Comparison of ENCODE assay signal across 1 cellular context in the genomic region with DNA sequence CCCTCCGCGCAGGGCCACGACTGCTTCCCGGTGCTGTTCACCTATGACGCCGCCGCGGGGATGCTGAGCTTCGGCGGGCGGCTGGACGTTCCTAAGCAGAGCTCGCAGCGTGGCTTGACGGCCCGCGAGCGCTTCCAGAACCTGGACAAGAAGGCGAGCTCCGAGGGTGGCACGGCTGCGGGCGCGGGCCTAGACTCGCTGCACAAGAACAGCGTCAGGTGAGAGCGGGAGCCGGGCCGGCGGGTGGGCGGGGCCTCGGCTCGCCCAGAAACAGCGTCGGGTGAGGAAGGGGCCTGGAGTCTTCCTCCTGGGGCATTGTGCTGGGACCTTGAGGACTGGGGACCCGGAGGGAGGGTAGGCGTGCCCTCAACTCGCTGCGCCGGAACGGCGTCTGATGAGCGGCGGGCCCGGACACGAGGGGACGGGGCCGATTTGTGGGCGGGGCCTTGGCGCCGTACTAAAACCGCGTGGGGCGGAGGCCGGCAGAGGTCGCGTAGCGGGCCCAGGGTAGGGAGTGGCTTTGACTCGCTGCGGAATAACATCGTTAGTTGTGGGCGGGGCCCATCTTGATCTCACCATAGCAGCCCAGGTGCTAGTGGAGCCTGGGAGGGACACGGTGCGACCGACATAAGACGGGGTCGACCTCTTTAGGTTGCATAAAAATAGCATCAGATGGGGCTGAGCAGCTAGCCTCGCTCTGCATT.
TF ChIP-seq lines count a peak whose summit lies in the region.

No MANE protein-coding gene starts in this region.

TF ChIP-seq in K562, 482 proteins besides CTCF, POLR2A, EP300 and RAD21 (continued from another document and continues in another):
- TF ChIP-seq, protein P1, sequence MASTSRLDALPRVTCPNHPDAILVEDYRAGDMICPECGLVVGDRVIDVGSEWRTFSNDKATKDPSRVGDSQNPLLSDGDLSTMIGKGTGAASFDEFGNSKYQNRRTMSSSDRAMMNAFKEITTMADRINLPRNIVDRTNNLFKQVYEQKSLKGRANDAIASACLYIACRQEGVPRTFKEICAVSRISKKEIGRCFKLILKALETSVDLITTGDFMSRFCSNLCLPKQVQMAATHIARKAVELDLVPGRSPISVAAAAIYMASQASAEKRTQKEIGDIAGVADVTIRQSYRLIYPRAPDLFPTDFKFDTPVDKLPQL (IDR thresholded peaks at IDR 0.05; ENCODE audit: extremely low read depth, insufficient read length), result no peak
- TF ChIP-seq ZSCAN29 (IDR thresholded peaks at IDR 0.05), result no peak
- TF ChIP-seq, protein P2, sequence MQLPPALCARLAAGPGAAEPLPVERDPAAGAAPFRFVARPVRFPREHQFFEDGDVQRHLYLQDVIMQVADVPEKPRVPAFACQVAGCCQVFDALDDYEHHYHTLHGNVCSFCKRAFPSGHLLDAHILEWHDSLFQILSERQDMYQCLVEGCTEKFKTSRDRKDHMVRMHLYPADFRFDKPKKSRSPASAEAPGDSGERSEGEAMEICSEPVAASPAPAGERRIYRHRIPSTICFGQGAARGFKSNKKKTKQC (CRISPR knock-in tag; IDR thresholded peaks at IDR 0.05), result no peak
- TF ChIP-seq ZNF217 (CRISPR knock-in tag; IDR thresholded peaks at IDR 0.05), result no peak
- no peak for TF ChIP-seq TCF3 (CRISPR knock-in tag; IDR thresholded peaks at IDR 0.05)
- no peak for TF ChIP-seq SMC3 (conservative IDR thresholded peaks at IDR 0.05; ENCODE audit: insufficient read depth, low read depth, low read length)
- TF ChIP-seq, protein P3, sequence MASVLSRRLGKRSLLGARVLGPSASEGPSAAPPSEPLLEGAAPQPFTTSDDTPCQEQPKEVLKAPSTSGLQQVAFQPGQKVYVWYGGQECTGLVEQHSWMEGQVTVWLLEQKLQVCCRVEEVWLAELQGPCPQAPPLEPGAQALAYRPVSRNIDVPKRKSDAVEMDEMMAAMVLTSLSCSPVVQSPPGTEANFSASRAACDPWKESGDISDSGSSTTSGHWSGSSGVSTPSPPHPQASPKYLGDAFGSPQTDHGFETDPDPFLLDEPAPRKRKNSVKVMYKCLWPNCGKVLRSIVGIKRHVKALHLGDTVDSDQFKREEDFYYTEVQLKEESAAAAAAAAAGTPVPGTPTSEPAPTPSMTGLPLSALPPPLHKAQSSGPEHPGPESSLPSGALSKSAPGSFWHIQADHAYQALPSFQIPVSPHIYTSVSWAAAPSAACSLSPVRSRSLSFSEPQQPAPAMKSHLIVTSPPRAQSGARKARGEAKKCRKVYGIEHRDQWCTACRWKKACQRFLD (CRISPR knock-in tag; IDR thresholded peaks at IDR 0.05), result no peak
- TF ChIP-seq, protein P4, sequence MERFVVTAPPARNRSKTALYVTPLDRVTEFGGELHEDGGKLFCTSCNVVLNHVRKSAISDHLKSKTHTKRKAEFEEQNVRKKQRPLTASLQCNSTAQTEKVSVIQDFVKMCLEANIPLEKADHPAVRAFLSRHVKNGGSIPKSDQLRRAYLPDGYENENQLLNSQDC (CRISPR knock-in tag; IDR thresholded peaks at IDR 0.05), result no peak
- TF ChIP-seq RBM15 (IDR thresholded peaks at IDR 0.05; ENCODE audit: insufficient read depth, low read length), result no peak
- TF ChIP-seq CTBP1 (IDR thresholded peaks at IDR 0.05; ENCODE audit: borderline replicate concordance), result no peak
- peak; percentile 48; the same call in 1 of the 2 replicates for TF ChIP-seq POLR2AphosphoS5 (IDR thresholded peaks at IDR 0.05; ENCODE audit: control insufficient read depth, insufficient read depth, low read depth, low read length)
- peak; percentile 21; the same call in 1 of the 2 replicates for TF ChIP-seq L3MBTL2 (IDR thresholded peaks at IDR 0.05)
- no peak for TF ChIP-seq MBD2 (IDR thresholded peaks at IDR 0.05; ENCODE audit: borderline replicate concordance, low read depth)
- TF ChIP-seq NCOA6 (IDR thresholded peaks at IDR 0.05), result no peak
- no peak for TF ChIP-seq CBX5 (IDR thresholded peaks at IDR 0.05; ENCODE audit: borderline replicate concordance, low read depth)
- TF ChIP-seq SOX6 (IDR thresholded peaks at IDR 0.05), result no peak
- TF ChIP-seq DPF2 (IDR thresholded peaks at IDR 0.05), result no peak
- no peak for TF ChIP-seq NEUROD1 (IDR thresholded peaks at IDR 0.05; ENCODE audit: borderline replicate concordance, low read depth, low read length, partially characterized antibody)
- TF ChIP-seq, protein P5, sequence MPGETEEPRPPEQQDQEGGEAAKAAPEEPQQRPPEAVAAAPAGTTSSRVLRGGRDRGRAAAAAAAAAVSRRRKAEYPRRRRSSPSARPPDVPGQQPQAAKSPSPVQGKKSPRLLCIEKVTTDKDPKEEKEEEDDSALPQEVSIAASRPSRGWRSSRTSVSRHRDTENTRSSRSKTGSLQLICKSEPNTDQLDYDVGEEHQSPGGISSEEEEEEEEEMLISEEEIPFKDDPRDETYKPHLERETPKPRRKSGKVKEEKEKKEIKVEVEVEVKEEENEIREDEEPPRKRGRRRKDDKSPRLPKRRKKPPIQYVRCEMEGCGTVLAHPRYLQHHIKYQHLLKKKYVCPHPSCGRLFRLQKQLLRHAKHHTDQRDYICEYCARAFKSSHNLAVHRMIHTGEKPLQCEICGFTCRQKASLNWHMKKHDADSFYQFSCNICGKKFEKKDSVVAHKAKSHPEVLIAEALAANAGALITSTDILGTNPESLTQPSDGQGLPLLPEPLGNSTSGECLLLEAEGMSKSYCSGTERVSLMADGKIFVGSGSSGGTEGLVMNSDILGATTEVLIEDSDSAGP (CRISPR knock-in tag; IDR thresholded peaks at IDR 0.05), result no peak
- TF ChIP-seq, protein P6, sequence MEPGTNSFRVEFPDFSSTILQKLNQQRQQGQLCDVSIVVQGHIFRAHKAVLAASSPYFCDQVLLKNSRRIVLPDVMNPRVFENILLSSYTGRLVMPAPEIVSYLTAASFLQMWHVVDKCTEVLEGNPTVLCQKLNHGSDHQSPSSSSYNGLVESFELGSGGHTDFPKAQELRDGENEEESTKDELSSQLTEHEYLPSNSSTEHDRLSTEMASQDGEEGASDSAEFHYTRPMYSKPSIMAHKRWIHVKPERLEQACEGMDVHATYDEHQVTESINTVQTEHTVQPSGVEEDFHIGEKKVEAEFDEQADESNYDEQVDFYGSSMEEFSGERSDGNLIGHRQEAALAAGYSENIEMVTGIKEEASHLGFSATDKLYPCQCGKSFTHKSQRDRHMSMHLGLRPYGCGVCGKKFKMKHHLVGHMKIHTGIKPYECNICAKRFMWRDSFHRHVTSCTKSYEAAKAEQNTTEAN (CRISPR knock-in tag; IDR thresholded peaks at IDR 0.05), result no peak
- TF ChIP-seq, protein P7, sequence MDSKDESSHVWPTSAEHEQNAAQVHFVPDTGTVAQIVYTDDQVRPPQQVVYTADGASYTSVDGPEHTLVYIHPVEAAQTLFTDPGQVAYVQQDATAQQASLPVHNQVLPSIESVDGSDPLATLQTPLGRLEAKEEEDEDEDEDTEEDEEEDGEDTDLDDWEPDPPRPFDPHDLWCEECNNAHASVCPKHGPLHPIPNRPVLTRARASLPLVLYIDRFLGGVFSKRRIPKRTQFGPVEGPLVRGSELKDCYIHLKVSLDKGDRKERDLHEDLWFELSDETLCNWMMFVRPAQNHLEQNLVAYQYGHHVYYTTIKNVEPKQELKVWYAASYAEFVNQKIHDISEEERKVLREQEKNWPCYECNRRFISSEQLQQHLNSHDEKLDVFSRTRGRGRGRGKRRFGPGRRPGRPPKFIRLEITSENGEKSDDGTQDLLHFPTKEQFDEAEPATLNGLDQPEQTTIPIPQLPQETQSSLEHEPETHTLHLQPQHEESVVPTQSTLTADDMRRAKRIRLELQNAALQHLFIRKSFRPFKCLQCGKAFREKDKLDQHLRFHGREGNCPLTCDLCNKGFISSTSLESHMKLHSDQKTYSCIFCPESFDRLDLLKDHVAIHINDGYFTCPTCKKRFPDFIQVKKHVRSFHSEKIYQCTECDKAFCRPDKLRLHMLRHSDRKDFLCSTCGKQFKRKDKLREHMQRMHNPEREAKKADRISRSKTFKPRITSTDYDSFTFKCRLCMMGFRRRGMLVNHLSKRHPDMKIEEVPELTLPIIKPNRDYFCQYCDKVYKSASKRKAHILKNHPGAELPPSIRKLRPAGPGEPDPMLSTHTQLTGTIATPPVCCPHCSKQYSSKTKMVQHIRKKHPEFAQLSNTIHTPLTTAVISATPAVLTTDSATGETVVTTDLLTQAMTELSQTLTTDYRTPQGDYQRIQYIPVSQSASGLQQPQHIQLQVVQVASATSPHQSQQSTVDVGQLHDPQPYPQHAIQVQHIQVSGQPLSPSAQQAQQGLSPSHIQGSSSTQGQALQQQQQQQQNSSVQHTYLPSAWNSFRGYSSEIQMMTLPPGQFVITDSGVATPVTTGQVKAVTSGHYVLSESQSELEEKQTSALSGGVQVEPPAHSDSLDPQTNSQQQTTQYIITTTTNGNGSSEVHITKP (IDR thresholded peaks at IDR 0.05; ENCODE audit: partially characterized antibody), result no peak
- no peak for TF ChIP-seq PTRF (tag; IDR thresholded peaks at IDR 0.05)
- peak; percentile 82; the same call in 1 of the 2 replicates for TF ChIP-seq ERF (CRISPR knock-in tag; IDR thresholded peaks at IDR 0.05)
- TF ChIP-seq RFX7 (CRISPR knock-in tag; IDR thresholded peaks at IDR 0.05), result no peak
- TF ChIP-seq BHLHE40 (IDR thresholded peaks at IDR 0.05; ENCODE audit: low read length), result no peak
- TF ChIP-seq POLR2B (IDR thresholded peaks at IDR 0.05; ENCODE audit: low read depth, partially characterized antibody), result no peak
- TF ChIP-seq, protein P8, sequence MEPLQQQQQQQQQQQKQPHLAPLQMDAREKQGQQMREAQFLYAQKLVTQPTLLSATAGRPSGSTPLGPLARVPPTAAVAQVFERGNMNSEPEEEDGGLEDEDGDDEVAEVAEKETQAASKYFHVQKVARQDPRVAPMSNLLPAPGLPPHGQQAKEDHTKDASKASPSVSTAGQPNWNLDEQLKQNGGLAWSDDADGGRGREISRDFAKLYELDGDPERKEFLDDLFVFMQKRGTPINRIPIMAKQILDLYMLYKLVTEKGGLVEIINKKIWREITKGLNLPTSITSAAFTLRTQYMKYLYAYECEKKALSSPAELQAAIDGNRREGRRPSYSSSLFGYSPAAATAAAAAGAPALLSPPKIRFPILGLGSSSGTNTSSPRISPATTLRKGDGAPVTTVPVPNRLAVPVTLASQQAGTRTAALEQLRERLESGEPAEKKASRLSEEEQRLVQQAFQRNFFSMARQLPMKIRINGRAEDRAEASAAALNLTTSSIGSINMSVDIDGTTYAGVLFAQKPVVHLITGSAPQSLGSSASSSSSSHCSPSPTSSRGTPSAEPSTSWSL (CRISPR knock-in tag; IDR thresholded peaks at IDR 0.05; ENCODE audit: borderline replicate concordance), result no peak
- no peak for TF ChIP-seq KLF16 (IDR thresholded peaks at IDR 0.05)
- no peak for TF ChIP-seq ZNF354B (CRISPR knock-in tag; IDR thresholded peaks at IDR 0.05)
- TF ChIP-seq FUS (optimal IDR thresholded peaks at IDR 0.05; ENCODE audit: low read depth, low read length), result no peak
- TF ChIP-seq ADNP (tag; IDR thresholded peaks at IDR 0.05), result no peak
- no peak for TF ChIP-seq CBFA2T2 (conservative IDR thresholded peaks at IDR 0.05)
- no peak for TF ChIP-seq POU5F1 (IDR thresholded peaks at IDR 0.05; ENCODE audit: borderline replicate concordance, low read depth, low read length, partially characterized antibody)
- no peak for TF ChIP-seq TCFL5 (CRISPR knock-in tag; conservative IDR thresholded peaks at IDR 0.05)
- TF ChIP-seq, protein P9, sequence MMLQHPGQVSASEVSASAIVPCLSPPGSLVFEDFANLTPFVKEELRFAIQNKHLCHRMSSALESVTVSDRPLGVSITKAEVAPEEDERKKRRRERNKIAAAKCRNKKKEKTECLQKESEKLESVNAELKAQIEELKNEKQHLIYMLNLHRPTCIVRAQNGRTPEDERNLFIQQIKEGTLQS (IDR thresholded peaks at IDR 0.05), result 0 out of 2 replicates have a peak, but pooled peaks have one; percentile 15
- TF ChIP-seq, protein P9 (CRISPR knock-in tag; conservative IDR thresholded peaks at IDR 0.05), result no peak
- TF ChIP-seq, protein P10, sequence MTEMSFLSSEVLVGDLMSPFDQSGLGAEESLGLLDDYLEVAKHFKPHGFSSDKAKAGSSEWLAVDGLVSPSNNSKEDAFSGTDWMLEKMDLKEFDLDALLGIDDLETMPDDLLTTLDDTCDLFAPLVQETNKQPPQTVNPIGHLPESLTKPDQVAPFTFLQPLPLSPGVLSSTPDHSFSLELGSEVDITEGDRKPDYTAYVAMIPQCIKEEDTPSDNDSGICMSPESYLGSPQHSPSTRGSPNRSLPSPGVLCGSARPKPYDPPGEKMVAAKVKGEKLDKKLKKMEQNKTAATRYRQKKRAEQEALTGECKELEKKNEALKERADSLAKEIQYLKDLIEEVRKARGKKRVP (CRISPR knock-in tag; IDR thresholded peaks at IDR 0.05), result 0 out of 2 replicates have a peak, but pooled peaks have one; percentile 17
- peak; percentile 61 for TF ChIP-seq PCBP1 (IDR thresholded peaks at IDR 0.05; ENCODE audit: low read depth, low read length, poor library complexity, severe bottlenecking)
- TF ChIP-seq TFAM (CRISPR knock-in tag; conservative IDR thresholded peaks at IDR 0.05), result no peak
- TF ChIP-seq GTF2A2 (tag; IDR thresholded peaks at IDR 0.05), result no peak
- TF ChIP-seq ETV6 (IDR thresholded peaks at IDR 0.05; ENCODE audit: borderline replicate concordance in 1 of 2, low read depth in 2 of 2, low read length in 1 of 2), result no peak
- TF ChIP-seq ETV6 (CRISPR knock-in tag; IDR thresholded peaks at IDR 0.05; ENCODE audit: borderline replicate concordance), result no peak
- TF ChIP-seq NFYB (IDR thresholded peaks at IDR 0.05; ENCODE audit: extremely low read depth, insufficient read length), result no peak
- TF ChIP-seq KHSRP (IDR thresholded peaks at IDR 0.05), result no peak
- TF ChIP-seq DDX20 (tag; IDR thresholded peaks at IDR 0.05; ENCODE audit: low read depth), result no peak
- no peak for TF ChIP-seq POLR3A (IDR thresholded peaks at IDR 0.05; ENCODE audit: borderline replicate concordance, extremely low read depth, insufficient read depth, insufficient read length)
- TF ChIP-seq HNRNPLL (IDR thresholded peaks at IDR 0.05; ENCODE audit: low read depth, low read length, poor library complexity, severe bottlenecking), result no peak
- TF ChIP-seq, protein P11, sequence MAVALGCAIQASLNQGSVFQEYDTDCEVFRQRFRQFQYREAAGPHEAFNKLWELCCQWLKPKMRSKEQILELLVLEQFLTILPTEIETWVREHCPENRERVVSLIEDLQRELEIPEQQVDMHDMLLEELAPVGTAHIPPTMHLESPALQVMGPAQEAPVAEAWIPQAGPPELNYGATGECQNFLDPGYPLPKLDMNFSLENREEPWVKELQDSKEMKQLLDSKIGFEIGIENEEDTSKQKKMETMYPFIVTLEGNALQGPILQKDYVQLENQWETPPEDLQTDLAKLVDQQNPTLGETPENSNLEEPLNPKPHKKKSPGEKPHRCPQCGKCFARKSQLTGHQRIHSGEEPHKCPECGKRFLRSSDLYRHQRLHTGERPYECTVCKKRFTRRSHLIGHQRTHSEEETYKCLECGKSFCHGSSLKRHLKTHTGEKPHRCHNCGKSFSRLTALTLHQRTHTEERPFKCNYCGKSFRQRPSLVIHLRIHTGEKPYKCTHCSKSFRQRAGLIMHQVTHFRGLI (CRISPR knock-in tag; IDR thresholded peaks at IDR 0.05), result no peak
- TF ChIP-seq CREB1 (IDR thresholded peaks at IDR 0.05), result peak; percentile 27; the same call in 1 of the 2 replicates
- TF ChIP-seq CREB1 (CRISPR knock-in tag; IDR thresholded peaks at IDR 0.05), result no peak
- no peak for TF ChIP-seq ZNF165 (CRISPR knock-in tag; IDR thresholded peaks at IDR 0.05; ENCODE audit: borderline replicate concordance)
- no peak for TF ChIP-seq ZNF316 (IDR thresholded peaks at IDR 0.05)
- no peak for TF ChIP-seq RBM17 (IDR thresholded peaks at IDR 0.05; ENCODE audit: borderline replicate concordance, low read depth, low read length)
- no peak for TF ChIP-seq CEBPB (tag; IDR thresholded peaks at IDR 0.05)
- TF ChIP-seq EGR1 (conservative IDR thresholded peaks at IDR 0.05), result no peak
